ENCODE assay signal across 22 cellular contexts in genomic region chr3:177882124-177882648, GRCh38.
DNase-seq lines count a peak whose midpoint lies in the region; ATAC-seq and TF ChIP-seq lines count a peak whose summit lies in the region.
"Had no signal": no experiment of that assay in that cellular context is flagged by ENCODE, and none has a peak within 500 bp of the region (broad histone marks: within the 10 kb centered on the region; RNA-seq: fewer than 3 reads in every experiment).

No MANE protein-coding gene starts in this region.

- ATAC-seq in activated T-cell treated with anti-CD3 and anti-CD28 coated beads, Interleukin-2, amount 50 U/mL, for 4 hours = peak; percentile 30 to 54
- peak; percentile 42 for ATAC-seq in HG02870 (IDR thresholded peaks at IDR 0.05; ENCODE audit: unreplicated experiment)
- ATAC-seq in stimulated activated effector memory CD8-positive, alpha-beta T cell treated with anti-CD3 and anti-CD28 coated beads, Interleukin-12 subunit alpha, Interleukin-12 subunit beta, amount 100 ng/mL, for 72 hours = peak; percentile 69
- ATAC-seq: GM23338 had no signal

- no peaks in the 10 kb centered on the region for H3K27me3 Mint-ChIP-seq in activated T-cell treated with anti-CD3 and anti-CD28 coated beads, Interleukin-2, amount 50 U/mL, for 4 hours (ENCODE audit: low read depth)
- H3K27me3 Mint-ChIP-seq: CD4-positive, alpha-beta T cell had no signal

- H3K4me1 Mint-ChIP-seq in activated T-cell treated with anti-CD3 and anti-CD28 coated beads, Interleukin-2, amount 50 U/mL, for 4 hours (ENCODE audit: low read depth) = peaks cover 18% of the 10 kb centered on the region
- peaks cover 5% of the 10 kb centered on the region for H3K4me1 Mint-ChIP-seq in stimulated activated effector memory CD8-positive, alpha-beta T cell treated with anti-CD3 and anti-CD28 coated beads, Interleukin-12 subunit alpha, Interleukin-12 subunit beta, amount 100 ng/mL, for 72 hours

- DNase-seq in activated T-cell treated with anti-CD3 and anti-CD28 coated beads, Interleukin-2, amount 50 U/mL, for 4 hours = no peak
- no peak for DNase-seq in activated T-cell treated with anti-CD3 and anti-CD28 coated beads, Interleukin-2, amount 50 U/mL, for 1 hour
- DNase-seq in stimulated activated CD4-positive, alpha-beta T cell treated with anti-CD3 and anti-CD28 coated beads, Interleukin-4, amount 100 ng/mL, for 24 hours = peak; percentile 27
- no peak for DNase-seq in stimulated activated CD4-positive, alpha-beta T cell treated with anti-CD3 and anti-CD28 coated beads, Interleukin-4, amount 100 ng/mL, for 1 hour
- DNase-seq in stimulated activated effector memory CD8-positive, alpha-beta T cell treated with anti-CD3 and anti-CD28 coated beads, Interleukin-12 subunit alpha, Interleukin-12 subunit beta, amount 100 ng/mL, for 72 hours (ENCODE audit: low spot score in 2 of 2) = no peak
- DNase-seq in GM10248 (ENCODE audit: extremely low spot score) = no peak
- DNase-seq: BE2C; CD4-positive, alpha-beta T cell; COR-L47; DMS79 treated with DMSO at 0.1 percent for 48 hours; HCEC 1CT; MV-4-11; NCI-H1694; NCI-H2081; NCI-H2171; NCI-H345; NCI-H524 treated with DMSO at 0.1 percent for 48 hours; NCI-H82; Peyer's patch had no signal

- TF ChIP-seq CTCF in GM10248 (IDR thresholded peaks at IDR 0.05; ENCODE audit: control extremely low read depth, extremely low read depth, low read depth, missing control alignments) = no peak

- no peaks in the 10 kb centered on the region for H3K36me3 Mint-ChIP-seq in activated T-cell treated with anti-CD3 and anti-CD28 coated beads, Interleukin-2, amount 50 U/mL, for 4 hours (ENCODE audit: insufficient read depth)
- H3K36me3 Mint-ChIP-seq in stimulated activated effector memory CD8-positive, alpha-beta T cell treated with anti-CD3 and anti-CD28 coated beads, Interleukin-12 subunit alpha, Interleukin-12 subunit beta, amount 100 ng/mL, for 72 hours = no peaks in the 10 kb centered on the region
- H3K36me3 Mint-ChIP-seq: IgD-negative memory B cell had no signal

- H3K27ac Mint-ChIP-seq in stimulated activated effector memory CD8-positive, alpha-beta T cell treated with anti-CD3 and anti-CD28 coated beads, Interleukin-12 subunit alpha, Interleukin-12 subunit beta, amount 100 ng/mL, for 72 hours = no peak overlapping the region
- H3K27ac Mint-ChIP-seq: CD4-positive, alpha-beta T cell; GM23338; IgD-negative memory B cell had no signal

- H3K4me3 Mint-ChIP-seq in activated T-cell treated with anti-CD3 and anti-CD28 coated beads, Interleukin-2, amount 50 U/mL, for 4 hours = no peak overlapping the region
- no peak overlapping the region for H3K4me3 Mint-ChIP-seq in stimulated activated effector memory CD8-positive, alpha-beta T cell treated with anti-CD3 and anti-CD28 coated beads, Interleukin-12 subunit alpha, Interleukin-12 subunit beta, amount 100 ng/mL, for 72 hours
- H3K4me3 Mint-ChIP-seq: CD4-positive, alpha-beta T cell; GM23338 had no signal

- H3K9me3 Mint-ChIP-seq in activated T-cell treated with anti-CD3 and anti-CD28 coated beads, Interleukin-2, amount 50 U/mL, for 4 hours = no peaks in the 10 kb centered on the region
- no peaks in the 10 kb centered on the region for H3K9me3 Mint-ChIP-seq in stimulated activated effector memory CD8-positive, alpha-beta T cell treated with anti-CD3 and anti-CD28 coated beads, Interleukin-12 subunit alpha, Interleukin-12 subunit beta, amount 100 ng/mL, for 72 hours
- H3K9me3 Mint-ChIP-seq: CD4-positive, alpha-beta T cell; GM23338 had no signal

- POLR2A ChIA-PET in GM10248 (lab: Yijun Ruan, JAX) = no interaction called here

- CTCF ChIA-PET in GM10248 (lab: Yijun Ruan, JAX) = interaction anchor here (1.3 kb wide), 1 partner anchor 19 kb away, joined by 3 read pairs; no protein-coding TSS in a partner anchor
